ENCODE assay signal across 8 cellular contexts in genomic region chr5:177447066-177447610, GRCh38. TPM values are rescaled to one million over a fixed set of nuclear protein-coding genes. Genes with fewer than 3 reads are reported as not detected.
A peak's percentile ranks its signal among the peaks of the same experiment; 100 is the strongest.
DNase-seq lines count a peak whose midpoint lies in the region; ATAC-seq lines count a peak whose summit lies in the region.

No MANE protein-coding gene starts in this region.

- intact Hi-C loops in activated CD4-positive, alpha-beta T cell treated with anti-CD3 and anti-CD28 coated beads, Interleukin-2, amount 10 ng/mL, durations not matched to agents 24 days and 14 days (cut with micrococcal nuclease), result loop anchor here (1.0 kb wide), 1 partner anchor 8 kb away; no protein-coding TSS in a partner anchor

- DNase-seq in SIG-M5 treated with dmso at 0.1 percent for 504 hours (lab: John Stamatoyannopoulos, UW; ENCODE audit: unreplicated experiment) (peak; percentile 60), SIG-M5 (lab: John Stamatoyannopoulos, UW) (no peak), NCI-H2081 treated with DMSO at 0.1 percent for 48 hours (lab: John Stamatoyannopoulos, UW) (peak; percentile 36), ecto neural progenitor cell (ENCODE audit: low spot score) (peak; percentile 90), medulla oblongata (ENCODE audit: extremely low spot score) (peak; percentile 71)
- peak; percentile 93 for DNase-seq in activated CD4-positive, alpha-beta T cell treated with anti-CD3 and anti-CD28 coated beads, Interleukin-2, amount 10 ng/mL, durations not matched to agents 24 days and 14 days
- peak; percentile 77 for DNase-seq in stimulated activated naive CD8-positive, alpha-beta T cell treated with anti-CD3 and anti-CD28 coated beads, Interleukin-15, Interleukin-2, amounts not matched to agents 100 U/mL and 50 U/mL, for 24 hours

- no peaks in the 10 kb centered on the region for H3K9me3 Mint-ChIP-seq in activated CD4-positive, alpha-beta T cell treated with anti-CD3 and anti-CD28 coated beads, Interleukin-2, amount 10 ng/mL, durations not matched to agents 24 days and 14 days

- peaks cover 33% of the 10 kb centered on the region for H3K4me1 Mint-ChIP-seq in activated CD4-positive, alpha-beta T cell treated with anti-CD3 and anti-CD28 coated beads, Interleukin-2, amount 10 ng/mL, durations not matched to agents 24 days and 14 days

- H3K36me3 Mint-ChIP-seq in activated CD4-positive, alpha-beta T cell treated with anti-CD3 and anti-CD28 coated beads, Interleukin-2, amount 10 ng/mL, durations not matched to agents 24 days and 14 days (ENCODE audit: low read depth), result peaks cover 5% of the 10 kb centered on the region

- peak; percentile 30 for ATAC-seq in HG02798 (IDR thresholded peaks at IDR 0.05; ENCODE audit: poor library complexity, unreplicated experiment)
- peak; percentile 21 for ATAC-seq in stimulated activated naive CD8-positive, alpha-beta T cell treated with anti-CD3 and anti-CD28 coated beads, Interleukin-15, Interleukin-2, amounts not matched to agents 100 U/mL and 50 U/mL, for 24 hours

- H3K27me3 Mint-ChIP-seq in activated CD4-positive, alpha-beta T cell treated with anti-CD3 and anti-CD28 coated beads, Interleukin-2, amount 10 ng/mL, durations not matched to agents 24 days and 14 days, result peaks cover 13% of the 10 kb centered on the region

- H3K27ac Mint-ChIP-seq in activated CD4-positive, alpha-beta T cell treated with anti-CD3 and anti-CD28 coated beads, Interleukin-2, amount 10 ng/mL, durations not matched to agents 24 days and 14 days, result no peak overlapping the region

- peak overlapping the region; percentile 73 for H3K4me3 Mint-ChIP-seq in activated CD4-positive, alpha-beta T cell treated with anti-CD3 and anti-CD28 coated beads, Interleukin-2, amount 10 ng/mL, durations not matched to agents 24 days and 14 days

RNA-seq across cellular contexts. Expression of gene PRR7, which starts 0.5 kb away (rescaled TPM):
- total RNA-seq in activated CD4-positive, alpha-beta T cell treated with anti-CD3 and anti-CD28 coated beads, Interleukin-2, amount 10 ng/mL, durations not matched to agents 24 days and 14 days, result 13.6 TPM in 2 replicates

RNA-seq across cellular contexts. Expression of gene GRK6, which starts 20.7 kb away (rescaled TPM):
- 136 and 149 TPM in 2 replicates for total RNA-seq in activated CD4-positive, alpha-beta T cell treated with anti-CD3 and anti-CD28 coated beads, Interleukin-2, amount 10 ng/mL, durations not matched to agents 24 days and 14 days

RNA-seq across cellular contexts. Expression of gene DBN1, which starts 26.3 kb away (rescaled TPM):
- 22.0 and 23.5 TPM in 2 replicates for total RNA-seq in activated CD4-positive, alpha-beta T cell treated with anti-CD3 and anti-CD28 coated beads, Interleukin-2, amount 10 ng/mL, durations not matched to agents 24 days and 14 days

RNA-seq across cellular contexts. Expression of gene F12, which starts 37.8 kb away (rescaled TPM):
- 2.7 and 2.8 TPM in 2 replicates for total RNA-seq in activated CD4-positive, alpha-beta T cell treated with anti-CD3 and anti-CD28 coated beads, Interleukin-2, amount 10 ng/mL, durations not matched to agents 24 days and 14 days

RNA-seq across cellular contexts. Expression of gene PFN3, which starts 46.7 kb away (rescaled TPM):
- not detected in 2 replicates for total RNA-seq in activated CD4-positive, alpha-beta T cell treated with anti-CD3 and anti-CD28 coated beads, Interleukin-2, amount 10 ng/mL, durations not matched to agents 24 days and 14 days
